1 cellular context compared by ENCODE assay signal in genomic region chr11:78417888-78418583, GRCh38.
TF ChIP-seq lines count a peak whose summit lies in the region.

No MANE protein-coding gene starts in this region.

TF ChIP-seq in WTC11, 78 proteins besides CTCF, POLR2A, EP300 and RAD21 (continued from another document):
- TF ChIP-seq HMGXB4 (CRISPR knock-in tag; IDR thresholded peaks at IDR 0.05) (0 out of 2 replicates have a peak, but pooled peaks have one; percentile 39), GABPB1 (CRISPR knock-in tag; IDR thresholded peaks at IDR 0.05) (0 out of 2 replicates have a peak, but pooled peaks have one; percentile 23), CREM (CRISPR knock-in tag; IDR thresholded peaks at IDR 0.05) (0 out of 2 replicates have a peak, but pooled peaks have one; percentile 42), PRRX2 (CRISPR knock-in tag; IDR thresholded peaks at IDR 0.05) (0 out of 2 replicates have a peak, but pooled peaks have one; percentile 81), TEAD1 (CRISPR knock-in tag; IDR thresholded peaks at IDR 0.05) (peak; percentile 47; the same call in 1 of the 2 replicates), JUN (CRISPR knock-in tag; IDR thresholded peaks at IDR 0.05) (0 out of 2 replicates have a peak, but pooled peaks have one; percentile 18)
